10 cellular contexts compared by ENCODE assay signal in genomic region chr11:96333076-96333744, GRCh38. TPM values are rescaled to one million over a fixed set of nuclear protein-coding genes. Genes with fewer than 3 reads are reported as not detected.
DNase-seq lines count a peak whose midpoint lies in the region; ATAC-seq and TF ChIP-seq lines count a peak whose summit lies in the region.
"Had no signal": no experiment of that assay in that cellular context is flagged by ENCODE, and none has a peak within 500 bp of the region (broad histone marks: within the 10 kb centered on the region; RNA-seq: fewer than 3 reads in every experiment).

No MANE protein-coding gene starts in this region.

- H3K9ac ChIP-seq in HUES6 (ENCODE audit: low read length), result no peak overlapping the region
- no peak overlapping the region for H3K9ac ChIP-seq in fibroblast of lung (ENCODE audit: insufficient read depth, low read length)

- intact Hi-C loops in Caco-2 (cut with micrococcal nuclease; ENCODE audit: unreplicated experiment) (no loop called here), dorsolateral prefrontal cortex (cut with DNase I) (loop anchor here in 1 of 2 donors (10.0 kb wide), 1 partner anchor 68 kb away; no protein-coding TSS in a partner anchor)

- BruUV-seq in Caco-2 (replicated peaks; lab: Mats Ljungman, UMichigan), result no TSS peak

- CTCF ChIA-PET in Caco-2 (lab: Charles Lee), result interaction anchor here (2.3 kb wide), 1 partner anchor 10 kb away, joined by 41 read pairs; the partner anchor contains the start of gene MAML2

- no peaks in the 10 kb centered on the region for H3K36me3 ChIP-seq in Caco-2 (ENCODE audit: control insufficient read depth, insufficient read depth, low read length)
- H3K36me3 ChIP-seq in HUES6 (ENCODE audit: control insufficient read depth, insufficient read depth, low read length), result no peaks in the 10 kb centered on the region
- no peaks in the 10 kb centered on the region for H3K36me3 ChIP-seq in fibroblast of lung (ENCODE audit: control insufficient read depth, insufficient read depth, low read length)

- DNase-seq in Caco-2 (no peak), fibroblast of lung (ENCODE audit: low read depth in 2 of 2) (peak in 1 of 2 donors; percentile 74), renal cortical epithelial cell (ENCODE audit: low read depth) (peak; percentile 57), dorsolateral prefrontal cortex (no peak), retina (no peak)
- no peak for DNase-seq in natural killer cell treated with Interleukin-12 subunit alpha and Interleukin-12 subunit beta and Interleukin-15 and Interleukin-18, amount 100 ng/mL, for 72 hours (ENCODE audit: low spot score)
- DNase-seq: Calu3, mucosa of descending colon, NCI-H2107 had no signal

- peaks cover 5% of the 10 kb centered on the region for H3K36me3 Mint-ChIP-seq in Caco-2 (ENCODE audit: insufficient read depth, unreplicated experiment)
- H3K36me3 Mint-ChIP-seq in natural killer cell treated with Interleukin-12 subunit alpha and Interleukin-12 subunit beta and Interleukin-15 and Interleukin-18, amount 100 ng/mL, for 72 hours, result no peaks in the 10 kb centered on the region

- no peaks in the 10 kb centered on the region for H3K9me3 Mint-ChIP-seq in Caco-2 (ENCODE audit: unreplicated experiment)
- no peaks in the 10 kb centered on the region for H3K9me3 Mint-ChIP-seq in natural killer cell treated with Interleukin-12 subunit alpha and Interleukin-12 subunit beta and Interleukin-15 and Interleukin-18, amount 100 ng/mL, for 72 hours

- H3K27ac ChIP-seq in HUES6 (ENCODE audit: low read depth, low read length) (no peak overlapping the region), fibroblast of lung (ENCODE audit: insufficient read depth, low read length) (no peak overlapping the region), dorsolateral prefrontal cortex (peak overlapping the region in 1 of 59 donors; percentile 36)

- peaks cover 56% of the 10 kb centered on the region for H3K4me1 Mint-ChIP-seq in Caco-2 (ENCODE audit: low read depth, unreplicated experiment)
- H3K4me1 Mint-ChIP-seq in natural killer cell treated with Interleukin-12 subunit alpha and Interleukin-12 subunit beta and Interleukin-15 and Interleukin-18, amount 100 ng/mL, for 72 hours (ENCODE audit: low read depth in 2 of 2), result peaks cover 56 to 58% of the 10 kb centered on the region in 2 donors

- H3K4me2 ChIP-seq in fibroblast of lung (ENCODE audit: extremely low read depth, insufficient read depth, low read length), result peak overlapping the region; percentile 67

- H3K4me3 ChIP-seq in Caco-2 (ENCODE audit: low read depth, low read length) (no peak overlapping the region), HUES6 (ENCODE audit: low read depth, low read length) (0 out of 2 replicates have a peak overlapping the region, but pooled peaks have one; percentile 12), fibroblast of lung (replicated peaks in 1 of 4; ENCODE audit: control extremely low read depth in 1 of 4, insufficient read depth in 1 of 4, low read depth in 3 of 4, low read length in 4 of 4) (no peak overlapping the region), dorsolateral prefrontal cortex (no peak overlapping the region)
- H3K4me3 ChIP-seq: mucosa of descending colon had no signal

- no peak overlapping the region for H3K4me3 Mint-ChIP-seq in Caco-2 (ENCODE audit: unreplicated experiment)
- H3K4me3 Mint-ChIP-seq in natural killer cell treated with Interleukin-12 subunit alpha and Interleukin-12 subunit beta and Interleukin-15 and Interleukin-18, amount 100 ng/mL, for 72 hours, result no peak overlapping the region

- H2AFZ ChIP-seq in fibroblast of lung (ENCODE audit: low read length), result no peak overlapping the region

- H3K27me3 ChIP-seq in Caco-2 (replicated peaks; ENCODE audit: control insufficient read depth, insufficient read depth, low read length), result no peaks in the 10 kb centered on the region
- H3K27me3 ChIP-seq in HUES6 (ENCODE audit: control insufficient read depth, insufficient read depth, low read length), result no peaks in the 10 kb centered on the region
- H3K27me3 ChIP-seq in fibroblast of lung (ENCODE audit: control insufficient read depth, insufficient read depth, low read length), result no peaks in the 10 kb centered on the region
- no peaks in the 10 kb centered on the region for H3K27me3 ChIP-seq in dorsolateral prefrontal cortex

- peaks cover 62% of the 10 kb centered on the region for H3K4me1 ChIP-seq in Caco-2
- H3K4me1 ChIP-seq in HUES6 (ENCODE audit: control insufficient read depth, insufficient read depth, low read length), result peaks cover 79% of the 10 kb centered on the region
- H3K4me1 ChIP-seq in fibroblast of lung (ENCODE audit: control insufficient read depth, extremely low read depth, insufficient read depth, low read length), result peaks cover 15% of the 10 kb centered on the region

- peaks cover 83% of the 10 kb centered on the region for H3K79me2 ChIP-seq in fibroblast of lung (ENCODE audit: control insufficient read depth, insufficient read depth, low read length)

- ATAC-seq in natural killer cell treated with Interleukin-12 subunit alpha and Interleukin-12 subunit beta and Interleukin-15 and Interleukin-18, amount 100 ng/mL, for 72 hours, result no peak

- POLR2A ChIA-PET in Caco-2 (lab: Charles Lee), result no interaction called here

- TF ChIP-seq CTCF in Caco-2 (IDR thresholded peaks at IDR 0.05; ENCODE audit: insufficient read depth in 1 of 2, low read depth in 1 of 2, low read length in 1 of 2, severe bottlenecking in 1 of 2, unreplicated experiment in 1 of 2) (no peak), fibroblast of lung (conservative IDR thresholded peaks at IDR 0.05 in 1 of 2, IDR thresholded peaks at IDR 0.05 in 1 of 2; ENCODE audit: low read depth in 1 of 2, low read length in 2 of 2) (no peak), dorsolateral prefrontal cortex (IDR thresholded peaks at IDR 0.05 in 54 of 56, conservative IDR thresholded peaks at IDR 0.05 in 2 of 56; ENCODE audit: low read depth in 1 of 56, partially characterized antibody in 56 of 56) (no peak)

- no peaks in the 10 kb centered on the region for H3K27me3 Mint-ChIP-seq in Caco-2 (ENCODE audit: insufficient read depth, unreplicated experiment)
- no peaks in the 10 kb centered on the region for H3K27me3 Mint-ChIP-seq in natural killer cell treated with Interleukin-12 subunit alpha and Interleukin-12 subunit beta and Interleukin-15 and Interleukin-18, amount 100 ng/mL, for 72 hours

- no peaks in the 10 kb centered on the region for H4K20me1 ChIP-seq in fibroblast of lung (ENCODE audit: control insufficient read depth, extremely low read depth, insufficient read depth, low read length)

- H3K27ac Mint-ChIP-seq in Caco-2 (ENCODE audit: unreplicated experiment), result peak overlapping the region; percentile 42
- peak overlapping the region in 1 of 2 donors; percentile 57 for H3K27ac Mint-ChIP-seq in natural killer cell treated with Interleukin-12 subunit alpha and Interleukin-12 subunit beta and Interleukin-15 and Interleukin-18, amount 100 ng/mL, for 72 hours

- H3K9me3 ChIP-seq in Caco-2 (no peaks in the 10 kb centered on the region), HUES6 (ENCODE audit: control insufficient read depth, insufficient read depth, low read depth, low read length) (no peaks in the 10 kb centered on the region), fibroblast of lung (ENCODE audit: control insufficient read depth, insufficient read depth, low read depth, low read length) (no peaks in the 10 kb centered on the region)
- H3K9me3 ChIP-seq: mucosa of descending colon had no signal

RNA-seq across cellular contexts. Expression of gene MAML2, which starts 9.8 kb away (rescaled TPM):
- total RNA-seq in Caco-2 (2022) (11.5 and 12.2 TPM in 2 replicates), fibroblast of lung (9.8 and 13.0 TPM in 2 replicates), renal cortical epithelial cell (6.1 and 18.0 TPM in 2 replicates), dorsolateral prefrontal cortex (10 to 100 TPM in 64 of 120 experiments, 1 to 10 TPM in 56; 4.9 to 21.8 (median 10.2) TPM)
- polyA plus RNA-seq in fibroblast of lung, result 16.0 and 19.0 TPM in 2 replicates
- polyA plus RNA-seq in fibroblast of lung (2012), result 7.8 and 11.8 TPM in 2 replicates
- 10.7 and 11.9 TPM in 2 replicates for polyA minus RNA-seq in fibroblast of lung (ENCODE audit: low replicate concordance)
- total RNA-seq in natural killer cell treated with Interleukin-12 subunit alpha and Interleukin-12 subunit beta and Interleukin-15 and Interleukin-18, amount 100 ng/mL, for 72 hours, result 10 to 100 TPM; 15.9 to 21.9 TPM

RNA-seq across cellular contexts. Expression of gene CCDC82, which starts 56.5 kb away (rescaled TPM):
- total RNA-seq in Caco-2 (2022) (38.2 TPM in 2 replicates), fibroblast of lung (12.8 and 14.2 TPM in 2 replicates), renal cortical epithelial cell (20.0 and 42.2 TPM in 2 replicates), dorsolateral prefrontal cortex (10 to 100 TPM; 39.5 to 85.8 (median 56.7) TPM)
- polyA plus RNA-seq in fibroblast of lung, result 14.0 and 19.5 TPM in 2 replicates
- 13.5 and 18.4 TPM in 2 replicates for polyA plus RNA-seq in fibroblast of lung (2012)
- polyA minus RNA-seq in fibroblast of lung (ENCODE audit: low replicate concordance), result 0.55 and 0.96 TPM in 2 replicates
- 10 to 100 TPM; 29.1 to 51.7 TPM for total RNA-seq in natural killer cell treated with Interleukin-12 subunit alpha and Interleukin-12 subunit beta and Interleukin-15 and Interleukin-18, amount 100 ng/mL, for 72 hours

RNA-seq across cellular contexts. Expression of gene JRKL, which starts 56.6 kb away (rescaled TPM):
- 16.6 and 17.4 TPM in 2 replicates for total RNA-seq in Caco-2 (2022)
- 15.4 and 18.5 TPM in 2 replicates for total RNA-seq in fibroblast of lung
- polyA plus RNA-seq in fibroblast of lung, result 9.4 and 15.0 TPM in 2 replicates
- 7.9 and 11.7 TPM in 2 replicates for polyA plus RNA-seq in fibroblast of lung (2012)
- polyA minus RNA-seq in fibroblast of lung (ENCODE audit: low replicate concordance), result 0.11 and 0.59 TPM in 2 replicates
- 16.0 and 24.4 TPM in 2 replicates for total RNA-seq in renal cortical epithelial cell
- total RNA-seq in natural killer cell treated with Interleukin-12 subunit alpha and Interleukin-12 subunit beta and Interleukin-15 and Interleukin-18, amount 100 ng/mL, for 72 hours, result 1 to 10 TPM; 8.8 to 9.4 TPM
- total RNA-seq in dorsolateral prefrontal cortex, result 10 to 100 TPM in 24 of 120 experiments, 1 to 10 TPM in 96; 5.2 to 11.8 (median 9.0) TPM
